ENCODE assay signal across 10 cellular contexts in genomic region chr13:68588623-68589022, GRCh38.
DNase-seq lines count a peak whose midpoint lies in the region; ATAC-seq and TF ChIP-seq lines count a peak whose summit lies in the region.
"Had no signal": no experiment of that assay in that cellular context is flagged by ENCODE, and none has a peak within 500 bp of the region (broad histone marks: within the 10 kb centered on the region; RNA-seq: fewer than 3 reads in every experiment).

No MANE protein-coding gene starts in this region.

- ATAC-seq in GM18511 (IDR thresholded peaks at IDR 0.05; ENCODE audit: unreplicated experiment) (peak; percentile 100), GM21576 (IDR thresholded peaks at IDR 0.05; ENCODE audit: unreplicated experiment) (peak; percentile 100), HG03280 (IDR thresholded peaks at IDR 0.05; ENCODE audit: unreplicated experiment) (peak; percentile 96)

- in situ Hi-C loops in SK-MEL-5 (cut with HindIII; ENCODE audit: low pct_unique_long_range_greater_than_20kb, low sequenced_read_pairs): no loop called here

- DNase-seq in SK-MEL-5 (ENCODE audit: low read depth, low spot score) (peak; percentile 15), coronary artery (ENCODE audit: low spot score) (no peak), SJCRH30 (no peak), AML-193 (lab: John Stamatoyannopoulos, UW) (no peak)
- no peak for DNase-seq in stimulated activated CD4-positive, alpha-beta T cell treated with anti-CD3 and anti-CD28 coated beads, Interleukin-4, amount 100 ng/mL, for 1 hour
- DNase-seq: NCI-H2081 treated with DMSO at 0.1 percent for 48 hours, T1000 had no signal

- H3K27ac ChIP-seq in coronary artery (no peak overlapping the region), SJCRH30 (no peak overlapping the region)

- no peaks in the 10 kb centered on the region for H3K4me1 ChIP-seq in SJCRH30

- H3K36me3 ChIP-seq in SJCRH30: no peaks in the 10 kb centered on the region

- no peak overlapping the region for H3K4me3 ChIP-seq in coronary artery
- no peak overlapping the region for H3K4me3 ChIP-seq in SJCRH30

- no peaks in the 10 kb centered on the region for H3K27me3 ChIP-seq in SJCRH30

- TF ChIP-seq CTCF in coronary artery (IDR thresholded peaks at IDR 0.05): no peak

- no peaks in the 10 kb centered on the region for H3K9me3 ChIP-seq in SJCRH30 (replicated peaks)
